ENCODE assay signal across 17 cellular contexts in genomic region chr3:126851934-126852333, GRCh38.
DNase-seq lines count a peak whose midpoint lies in the region; ATAC-seq, FAIRE-seq and TF ChIP-seq lines count a peak whose summit lies in the region.
"Had no signal": no experiment of that assay in that cellular context is flagged by ENCODE, and none has a peak within 500 bp of the region (broad histone marks: within the 10 kb centered on the region; RNA-seq: fewer than 3 reads in every experiment).

No MANE protein-coding gene starts in this region.

- no peaks in the 10 kb centered on the region for H3K9me3 ChIP-seq in sigmoid colon

- no peak for TF ChIP-seq EP300 in sigmoid colon (IDR thresholded peaks at IDR 0.05)

- DNase-seq in NCI-H1694 treated with DMSO at 0.1 percent for 48 hours (lab: John Stamatoyannopoulos, UW): peak; percentile 13
- no peak for DNase-seq in NCI-H1694 (lab: John Stamatoyannopoulos, UW)
- DNase-seq in NCI-H146 treated with DMSO at 0.1 percent for 48 hours (lab: John Stamatoyannopoulos, UW; ENCODE audit: unreplicated experiment): peak; percentile 54
- peak; percentile 14 for DNase-seq in left lobe of liver (ENCODE audit: low spot score)
- DNase-seq in sigmoid colon: peak; percentile 27
- no peak for DNase-seq in omental fat pad (ENCODE audit: low spot score)
- no peak for DNase-seq in stimulated activated naive CD4-positive, alpha-beta T cell treated with Interleukin-2 at 50 U/mL for 16 hours (lab: John Stamatoyannopoulos, UW)
- DNase-seq in frontal cortex (ENCODE audit: low spot score in 2 of 2): no peak
- DNase-seq: CD4-positive, alpha-beta memory T cell; Kasumi-1; NCI-H1105 treated with DMSO at 0.1 percent for 48 hours; NCI-H2029 treated with DMSO at 0.1 percent for 48 hours; NCI-H510A; NCI-H774 had no signal

- H3K4me3 ChIP-seq in sigmoid colon: no peak overlapping the region
- H3K4me3 ChIP-seq: SK-N-MC had no signal

- H3K4me1 ChIP-seq in sigmoid colon: peaks cover 0 to 16% (median 12%) of the 10 kb centered on the region in 4 donors

- H3K27me3 ChIP-seq in sigmoid colon: no peaks in the 10 kb centered on the region

- no peak for FAIRE-seq in frontal cortex (lab: Jason Lieb, UNC)
- FAIRE-seq: D721Med had no signal

- 96 to 97% methylated on average over 6 of the region's 6 CpGs for WGBS in sigmoid colon, 2 donors

- ATAC-seq in left lobe of liver (no peak), omental fat pad (ENCODE audit: low FRiP score) (no peak)

- intact Hi-C loops in sigmoid colon (cut with DNase I): no loop called here

- H3K36me3 ChIP-seq in sigmoid colon: no peaks in the 10 kb centered on the region

- TF ChIP-seq CTCF in sigmoid colon (IDR thresholded peaks at IDR 0.05) (no peak), omental fat pad (IDR thresholded peaks at IDR 0.05) (no peak)

- no peak overlapping the region for H3K27ac ChIP-seq in sigmoid colon
- H3K27ac ChIP-seq: 22Rv1, SK-N-MC had no signal

- TF ChIP-seq POLR2A in sigmoid colon (IDR thresholded peaks at IDR 0.05): no peak

Comparison
In these comparisons a context has a peak if more than half of its experiments do, and no peak if none do; other contexts are left out.
1. DNase-seq: peak in NCI-H1694 treated with DMSO at 0.1 percent for 48 hours (single experiment), NCI-H146 treated with DMSO at 0.1 percent for 48 hours (single experiment), left lobe of liver (single experiment) and sigmoid colon (single experiment); none in NCI-H1694 (single experiment), omental fat pad (single experiment), stimulated activated naive CD4-positive, alpha-beta T cell treated with Interleukin-2 at 50 U/mL for 16 hours (single experiment) and frontal cortex (0 of 2).